In genomic region chr1:113744114-113744513, GRCh38 we compare ENCODE assay signal across 24 cellular contexts.
"Had no signal": no experiment of that assay in that cellular context is flagged by ENCODE, and none has a peak within 500 bp of the region (broad histone marks: within the 10 kb centered on the region; RNA-seq: fewer than 3 reads in every experiment).

No MANE protein-coding gene starts in this region.

- H3K4me2 ChIP-seq: neural progenitor cell, smooth muscle cell had no signal

- H3K9me3 ChIP-seq: esophagus squamous epithelium, mucosa of descending colon, stomach, thyroid gland, vagina had no signal

- H2AFZ ChIP-seq: neural progenitor cell, parathyroid adenoma had no signal

- H3K9ac ChIP-seq: neural progenitor cell, parathyroid adenoma had no signal

- H3K4me3 Mint-ChIP-seq: effector memory CD8-positive, alpha-beta T cell; mesothelial cell of epicardium; naive B cell; natural killer cell treated with Interleukin-12 subunit alpha and Interleukin-12 subunit beta and Interleukin-15 and Interleukin-18, amount 100 ng/mL, for 72 hours; neural progenitor cell had no signal

- H3K27ac ChIP-seq: esophagus squamous epithelium, neural progenitor cell, parathyroid adenoma, stomach, thyroid gland, vagina had no signal

- DNase-seq: cortex of kidney; effector memory CD8-positive, alpha-beta T cell; erythroblast; esophagus squamous epithelium; hypothalamus; mesenchymal stem cell; naive B cell; stimulated activated CD4-positive, alpha-beta T cell treated with anti-CD3 and anti-CD28 coated beads, Interleukin-12 subunit alpha, Interleukin-12 subunit beta, amount 100 ng/mL, for 4 hours; stimulated activated CD4-positive, alpha-beta T cell treated with anti-CD3 and anti-CD28 coated beads, Interleukin-1b, Interleukin-23, amount 100 ng/mL, for 48 hours; stimulated activated CD4-positive, alpha-beta T cell treated with anti-CD3 and anti-CD28 coated beads, Interleukin-4, amount 100 ng/mL, for 1 hour; stimulated activated CD8-positive, alpha-beta memory T cell treated with anti-CD3 and anti-CD28 coated beads, Interleukin-4, amount 100 ng/mL, for 48 hours; stimulated activated naive CD4-positive, alpha-beta T cell treated with Interleukin-2 at 50 U/mL for 16 hours; stomach; thyroid gland; trophoblast cell had no signal

- H3K4me3 ChIP-seq: esophagus squamous epithelium, mucosa of descending colon, neural progenitor cell, smooth muscle cell, stomach, thyroid gland, vagina had no signal

- ATAC-seq: effector memory CD8-positive, alpha-beta T cell; natural killer cell treated with Interleukin-12 subunit alpha and Interleukin-12 subunit beta and Interleukin-15 and Interleukin-18, amount 100 ng/mL, for 72 hours; sciatic nerve had no signal

- H3K36me3 ChIP-seq: vagina had no signal

- H3K79me2 ChIP-seq: parathyroid adenoma had no signal

- H3K27ac Mint-ChIP-seq: mesothelial cell of epicardium; natural killer cell treated with Interleukin-12 subunit alpha and Interleukin-12 subunit beta and Interleukin-15 and Interleukin-18, amount 100 ng/mL, for 72 hours; neural progenitor cell had no signal

- H3K27me3 ChIP-seq: esophagus squamous epithelium, neural progenitor cell, stomach, thyroid gland, vagina had no signal

- H3K4me1 Mint-ChIP-seq: neural progenitor cell had no signal

- H3K9me3 Mint-ChIP-seq: effector memory CD8-positive, alpha-beta T cell; mesothelial cell of epicardium; naive B cell; natural killer cell treated with Interleukin-12 subunit alpha and Interleukin-12 subunit beta and Interleukin-15 and Interleukin-18, amount 100 ng/mL, for 72 hours had no signal

- H3K4me1 ChIP-seq: neural progenitor cell, parathyroid adenoma, thyroid gland, vagina had no signal

- H3K27me3 Mint-ChIP-seq: effector memory CD8-positive, alpha-beta T cell; naive B cell; natural killer cell treated with Interleukin-12 subunit alpha and Interleukin-12 subunit beta and Interleukin-15 and Interleukin-18, amount 100 ng/mL, for 72 hours; progenitor cell of endocrine pancreas had no signal
